Comparison of ENCODE assay signal across 8 cellular contexts in genomic region chr14:70257526-70257925, GRCh38.
DNase-seq lines count a peak whose midpoint lies in the region; ATAC-seq and TF ChIP-seq lines count a peak whose summit lies in the region.

No MANE protein-coding gene starts in this region.

- H3K27me3 ChIP-seq in Karpas-422 (ENCODE audit: low read length) (0 out of 2 replicates have a peak, but pooled peaks cover 3% of the 10 kb centered on the region), spleen (replicated peaks in 1 of 7) (peaks cover 0 to 62% (median 35%) of the 10 kb centered on the region in 7 donors), dorsolateral prefrontal cortex (peaks cover 0 to 59% (median 20%) of the 10 kb centered on the region in 45 donors)

- H3K79me2 ChIP-seq in Karpas-422 (ENCODE audit: low read length), result no peaks in the 10 kb centered on the region

- ATAC-seq in activated CD8-positive, alpha-beta T cell treated with anti-CD3 and anti-CD28 coated beads, Interleukin-2, amount 10 ng/mL, durations not matched to agents 7 days and 5 days, result no peak
- ATAC-seq in HG03342 (IDR thresholded peaks at IDR 0.05; ENCODE audit: unreplicated experiment) (no peak), HG03457 (IDR thresholded peaks at IDR 0.05; ENCODE audit: unreplicated experiment) (no peak)

- H2AFZ ChIP-seq in Karpas-422 (ENCODE audit: low read length), result no peak overlapping the region

- no peak for TF ChIP-seq POLR2A in spleen (IDR thresholded peaks at IDR 0.05)

- no peak overlapping the region for H3K4me3 Mint-ChIP-seq in activated naive CD4-positive, alpha-beta T cell treated with anti-CD3 and anti-CD28 coated beads for 36 hours
- no peak overlapping the region for H3K4me3 Mint-ChIP-seq in activated CD8-positive, alpha-beta T cell treated with anti-CD3 and anti-CD28 coated beads, Interleukin-2, amount 10 ng/mL, durations not matched to agents 7 days and 5 days

- H3K4me2 ChIP-seq in Karpas-422 (ENCODE audit: low read depth, low read length, poor library complexity, severe bottlenecking), result no peak overlapping the region

- H3K27ac ChIP-seq in Karpas-422 (ENCODE audit: low read length) (no peak overlapping the region), spleen (no peak overlapping the region), dorsolateral prefrontal cortex (no peak overlapping the region)

- peaks cover 5% of the 10 kb centered on the region for H3K4me1 Mint-ChIP-seq in activated naive CD4-positive, alpha-beta T cell treated with anti-CD3 and anti-CD28 coated beads for 36 hours (ENCODE audit: low read depth)
- peaks cover 7% of the 10 kb centered on the region for H3K4me1 Mint-ChIP-seq in activated CD8-positive, alpha-beta T cell treated with anti-CD3 and anti-CD28 coated beads, Interleukin-2, amount 10 ng/mL, durations not matched to agents 7 days and 5 days (ENCODE audit: low read depth)

- CTCF ChIA-PET in activated naive CD4-positive, alpha-beta T cell treated with anti-CD3 and anti-CD28 coated beads for 36 hours (lab: Charles Lee), result interaction anchor here (0.6 kb wide), 1 partner anchor 283 kb away, joined by 7 read pairs; no protein-coding TSS in a partner anchor
- CTCF ChIA-PET in activated CD8-positive, alpha-beta T cell treated with anti-CD3 and anti-CD28 coated beads, Interleukin-2, amount 10 ng/mL, durations not matched to agents 7 days and 5 days (lab: Charles Lee), result interaction anchor here (0.7 to 1.2 kb wide), 2 partner anchors 16 to 20 kb away, joined by 3 read pairs; no protein-coding TSS in a partner anchor

- no peaks in the 10 kb centered on the region for H3K9me3 Mint-ChIP-seq in activated naive CD4-positive, alpha-beta T cell treated with anti-CD3 and anti-CD28 coated beads for 36 hours
- H3K9me3 Mint-ChIP-seq in activated CD8-positive, alpha-beta T cell treated with anti-CD3 and anti-CD28 coated beads, Interleukin-2, amount 10 ng/mL, durations not matched to agents 7 days and 5 days (ENCODE audit: insufficient read depth), result peaks cover 3% of the 10 kb centered on the region

- POLR2A ChIA-PET in activated CD8-positive, alpha-beta T cell treated with anti-CD3 and anti-CD28 coated beads, Interleukin-2, amount 10 ng/mL, durations not matched to agents 7 days and 5 days (lab: Charles Lee), result no interaction called here

- no peaks in the 10 kb centered on the region for H3K36me3 ChIP-seq in Karpas-422 (ENCODE audit: insufficient read depth, low read length)
- H3K36me3 ChIP-seq in spleen, result no peaks in the 10 kb centered on the region

- WGBS in spleen, 5 donors, result 61 to 77% (median 67%) methylated on average over 7 of the region's 7 CpGs

- H3K9me2 ChIP-seq in Karpas-422 (replicated peaks; ENCODE audit: insufficient read depth, low read length), result no peaks in the 10 kb centered on the region

- no peaks in the 10 kb centered on the region for H3K4me1 ChIP-seq in Karpas-422 (ENCODE audit: low read length)
- H3K4me1 ChIP-seq in spleen, result peaks cover 0 to 7% (median 2%) of the 10 kb centered on the region in 6 donors

- H3K36me3 Mint-ChIP-seq in activated naive CD4-positive, alpha-beta T cell treated with anti-CD3 and anti-CD28 coated beads for 36 hours (ENCODE audit: low read depth), result no peaks in the 10 kb centered on the region
- peaks cover 1% of the 10 kb centered on the region for H3K36me3 Mint-ChIP-seq in activated CD8-positive, alpha-beta T cell treated with anti-CD3 and anti-CD28 coated beads, Interleukin-2, amount 10 ng/mL, durations not matched to agents 7 days and 5 days (ENCODE audit: low read depth)

- no peaks in the 10 kb centered on the region for H3K9me3 ChIP-seq in Karpas-422 (ENCODE audit: low read length)
- H3K9me3 ChIP-seq in spleen, result peaks cover 0 to 10% (median 0%) of the 10 kb centered on the region in 8 donors

- H3K27ac Mint-ChIP-seq in activated naive CD4-positive, alpha-beta T cell treated with anti-CD3 and anti-CD28 coated beads for 36 hours, result no peak overlapping the region
- no peak overlapping the region for H3K27ac Mint-ChIP-seq in activated CD8-positive, alpha-beta T cell treated with anti-CD3 and anti-CD28 coated beads, Interleukin-2, amount 10 ng/mL, durations not matched to agents 7 days and 5 days

- DNase-seq in activated naive CD4-positive, alpha-beta T cell treated with anti-CD3 and anti-CD28 coated beads for 36 hours, result peak; percentile 46
- no peak for DNase-seq in activated naive CD4-positive, alpha-beta T cell treated with Interleukin-2 at 50 U/mL for 16 hours
- DNase-seq in Karpas-422 (peak; percentile 89), spleen (no peak), dorsolateral prefrontal cortex (no peak)
- DNase-seq in activated CD8-positive, alpha-beta T cell treated with anti-CD3 and anti-CD28 coated beads, Interleukin-2, amount 10 ng/mL, durations not matched to agents 7 days and 5 days, result peak; percentile 40

- H4K20me1 ChIP-seq in Karpas-422 (ENCODE audit: insufficient read depth, low read depth, low read length), result no peaks in the 10 kb centered on the region

- H3K4me3 ChIP-seq in Karpas-422 (ENCODE audit: low read length) (no peak overlapping the region), spleen (no peak overlapping the region), dorsolateral prefrontal cortex (no peak overlapping the region)

- intact Hi-C loops in activated naive CD4-positive, alpha-beta T cell treated with anti-CD3 and anti-CD28 coated beads for 36 hours (cut with micrococcal nuclease), result loop anchor here (2.0 kb wide), 1 partner anchor 171 kb away; no protein-coding TSS in a partner anchor
- intact Hi-C loops in spleen (cut with DNase I; ENCODE audit: low total_unique reads), result no loop called here
- intact Hi-C loops in dorsolateral prefrontal cortex (cut with DNase I), result no loop called here

- TF ChIP-seq CTCF in spleen (IDR thresholded peaks at IDR 0.05 in 8 of 11, conservative IDR thresholded peaks at IDR 0.05 in 3 of 11) (peak in 6 of 11 experiments; percentile 5 to 27 (median 15)), dorsolateral prefrontal cortex (IDR thresholded peaks at IDR 0.05 in 54 of 56, conservative IDR thresholded peaks at IDR 0.05 in 2 of 56; ENCODE audit: low read depth in 1 of 56, partially characterized antibody in 56 of 56) (peak in 2 of 56 donors; percentile 11 to 19)

- H3K9ac ChIP-seq in Karpas-422 (ENCODE audit: low read length), result no peak overlapping the region

- H3K27me3 Mint-ChIP-seq in activated naive CD4-positive, alpha-beta T cell treated with anti-CD3 and anti-CD28 coated beads for 36 hours (ENCODE audit: low read depth), result peaks cover 36% of the 10 kb centered on the region
- H3K27me3 Mint-ChIP-seq in activated CD8-positive, alpha-beta T cell treated with anti-CD3 and anti-CD28 coated beads, Interleukin-2, amount 10 ng/mL, durations not matched to agents 7 days and 5 days (ENCODE audit: low read depth), result peaks cover 51% of the 10 kb centered on the region

Comparison
In these comparisons a context has a peak if more than half of its experiments do, and no peak if none do; other contexts are left out.
1. DNase-seq: peak in activated naive CD4-positive, alpha-beta T cell treated with anti-CD3 and anti-CD28 coated beads for 36 hours (single experiment), Karpas-422 (single experiment) and activated CD8-positive, alpha-beta T cell treated with anti-CD3 and anti-CD28 coated beads, Interleukin-2, amount 10 ng/mL, durations not matched to agents 7 days and 5 days (single experiment); none in activated naive CD4-positive, alpha-beta T cell treated with Interleukin-2 at 50 U/mL for 16 hours (single experiment), spleen (single experiment) and dorsolateral prefrontal cortex (0 of 10).